In genomic region chr17:33873218-33873617, GRCh38 we compare ENCODE assay signal across 20 cellular contexts.
"Had no signal": no experiment of that assay in that cellular context is flagged by ENCODE, and none has a peak within 500 bp of the region (broad histone marks: within the 10 kb centered on the region; RNA-seq: fewer than 3 reads in every experiment).

No MANE protein-coding gene starts in this region.

- H3K4me1 Mint-ChIP-seq: memory B cell, neural progenitor cell had no signal

- H3K9me3 Mint-ChIP-seq: effector memory CD8-positive, alpha-beta T cell; natural killer cell treated with Interleukin-12 subunit alpha and Interleukin-12 subunit beta and Interleukin-15 and Interleukin-18, amount 100 ng/mL, for 72 hours had no signal

- H3K4me3 Mint-ChIP-seq: effector memory CD8-positive, alpha-beta T cell; memory B cell; natural killer cell treated with Interleukin-12 subunit alpha and Interleukin-12 subunit beta and Interleukin-15 and Interleukin-18, amount 100 ng/mL, for 72 hours; neural progenitor cell had no signal

- H3K36me3 Mint-ChIP-seq: memory B cell; natural killer cell treated with Interleukin-12 subunit alpha and Interleukin-12 subunit beta and Interleukin-15 and Interleukin-18, amount 100 ng/mL, for 72 hours; neural progenitor cell had no signal

- DNase-seq: effector memory CD8-positive, alpha-beta T cell; esophagus squamous epithelium; foreskin fibroblast; glutamatergic neuron; left cardiac atrium; left ventricle myocardium inferior; lower lobe of right lung; midbrain; nucleus accumbens; ovary; right cardiac atrium; stimulated activated CD4-positive, alpha-beta T cell treated with anti-CD3 and anti-CD28 coated beads, Interleukin-2, amount 100 ng/mL, for 48 hours; stimulated activated naive CD8-positive, alpha-beta T cell treated with anti-CD3 and anti-CD28 coated beads, Interleukin-15, Interleukin-2, amounts not matched to agents 100 U/mL and 50 U/mL, for 24 hours; tibial artery; upper lobe of left lung; uterus had no signal

- H3K27ac Mint-ChIP-seq: effector memory CD8-positive, alpha-beta T cell; memory B cell; natural killer cell treated with Interleukin-12 subunit alpha and Interleukin-12 subunit beta and Interleukin-15 and Interleukin-18, amount 100 ng/mL, for 72 hours; neural progenitor cell had no signal

- ATAC-seq: effector memory CD8-positive, alpha-beta T cell; gastroesophageal sphincter; left cardiac atrium; lower lobe of right lung; natural killer cell treated with Interleukin-12 subunit alpha and Interleukin-12 subunit beta and Interleukin-15 and Interleukin-18, amount 100 ng/mL, for 72 hours; right cardiac atrium; stimulated activated naive CD8-positive, alpha-beta T cell treated with anti-CD3 and anti-CD28 coated beads, Interleukin-15, Interleukin-2, amounts not matched to agents 100 U/mL and 50 U/mL, for 24 hours had no signal
